ENCODE assay signal across 32 cellular contexts in the genomic region with DNA sequence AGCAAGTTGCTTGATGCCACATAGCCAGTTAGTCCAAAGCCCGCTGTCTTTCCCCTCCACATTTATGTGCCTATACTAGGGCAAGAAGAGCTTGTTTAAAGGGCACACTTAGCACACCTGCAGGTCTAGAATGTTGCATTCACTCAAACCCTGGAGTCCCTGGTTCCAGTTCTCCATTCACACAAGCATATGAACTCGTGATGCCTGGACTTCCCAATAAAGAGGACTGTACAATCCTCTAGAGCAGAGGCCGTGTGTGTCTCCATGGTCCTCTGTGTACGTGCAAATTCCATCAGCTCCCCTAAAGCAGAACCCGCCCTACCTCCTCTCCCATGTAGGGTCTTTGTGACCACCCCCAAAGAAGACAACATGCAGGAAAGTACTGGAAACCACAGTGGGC.
"Had no signal": no experiment of that assay in that cellular context is flagged by ENCODE, and none has a peak within 500 bp of the region (broad histone marks: within the 10 kb centered on the region; RNA-seq: fewer than 3 reads in every experiment).

No MANE protein-coding gene starts in this region.

- H3K9me3 Mint-ChIP-seq: activated CD4-positive, alpha-beta memory T cell treated with anti-CD3 and anti-CD28 coated beads for 36 hours; activated CD4-positive, alpha-beta T cell treated with anti-CD3 and anti-CD28 coated beads, Interleukin-2, amount 10 ng/mL, durations not matched to agents 24 days and 14 days; activated naive CD4-positive, alpha-beta T cell treated with anti-CD3 and anti-CD28 coated beads for 36 hours; activated naive CD4-positive, alpha-beta T cell treated with anti-CD3 and anti-CD28 coated beads, Interleukin-2, amount 50 U/mL, for 24 hours; activated naive CD8-positive, alpha-beta T cell treated with anti-CD3 and anti-CD28 coated beads for 36 hours; activated naive CD8-positive, alpha-beta T cell treated with anti-CD3 and anti-CD28 coated beads, Interleukin-2, amount 50 U/mL, for 24 hours; activated T-helper 1 cell treated with anti-CD3 and anti-CD28 coated beads, Interleukin-12 subunit alpha, Interleukin-12 subunit beta, Interleukin-2, Interleukin-4 antibody, amounts not matched to agents 30 ng/mL and 10 ng/mL and 1 ng/mL, durations not matched to agents 14 hours and 24 hours and 36 hours; activated T-helper 2 cell treated with anti-CD3 and anti-CD28 coated beads, Interferon-gamma antibody, Interleukin-2, Interleukin-4, amounts not matched to agents 10 μg/mL and 5 μg/mL and 100 μg/mL, durations not matched to agents 14 hours and 24 hours and 36 hours; T-helper 2 cell treated with Interferon-gamma antibody and Interleukin-4, amounts not matched to agents 5 μg/mL and 100 μg/mL, for 36 hours had no signal

- DNase-seq: activated CD4-positive, alpha-beta memory T cell treated with anti-CD3 and anti-CD28 coated beads for 36 hours; activated CD4-positive, alpha-beta T cell treated with anti-CD3 and anti-CD28 coated beads for 36 hours; activated CD4-positive, alpha-beta T cell treated with anti-CD3 and anti-CD28 coated beads, Interleukin-2, amount 10 ng/mL, durations not matched to agents 24 days and 14 days; activated CD4-positive, CD25-positive, alpha-beta regulatory T cell; activated CD4-positive, CD25-positive, alpha-beta regulatory T cell treated with anti-CD3 and anti-CD28 coated beads, Interleukin-2, amount 50 U/mL, for 72 hours; activated CD8-positive, alpha-beta memory T cell treated with anti-CD3 and anti-CD28 coated beads, Interleukin-2, amount 10 ng/mL, durations not matched to agents 7 days and 5 days; activated CD8-positive, alpha-beta memory T cell treated with anti-CD3 and anti-CD28 coated beads, Interleukin-2, amount 50 U/mL, for 4 hours; activated CD8-positive, alpha-beta T cell treated with anti-CD3 and anti-CD28 coated beads, Interleukin-2, amount 10 ng/mL, durations not matched to agents 7 days and 5 days; activated effector memory CD4-positive, alpha-beta T cell treated with anti-CD3 and anti-CD28 coated beads, Interleukin-2, amount 50 U/mL, for 16 hours; activated naive CD4-positive, alpha-beta T cell treated with anti-CD3 and anti-CD28 coated beads for 36 hours; activated naive CD8-positive, alpha-beta T cell treated with anti-CD3 and anti-CD28 coated beads for 36 hours; activated naive CD8-positive, alpha-beta T cell treated with anti-CD3 and anti-CD28 coated beads, Interleukin-2, amount 50 U/mL, for 24 hours; activated T-cell treated with anti-CD3 and anti-CD28 coated beads, Interleukin-2, amount 50 U/mL, for 1 hour; activated T-cell treated with anti-CD3 and anti-CD28 coated beads, Interleukin-2, amount 50 U/mL, for 48 hours; adrenal gland; aorta; body of pancreas; cortex of kidney; dermis blood vessel endothelial cell; effector CD8-positive, alpha-beta T cell; foreskin keratinocyte; heart right ventricle; T-helper 1 cell; T-helper 17 cell; T1000; WERI-Rb-1 had no signal

- H3K4me3 ChIP-seq: adrenal gland, body of pancreas, gastroesophageal sphincter, heart right ventricle had no signal

- H3K36me3 Mint-ChIP-seq: activated CD4-positive, alpha-beta memory T cell treated with anti-CD3 and anti-CD28 coated beads for 36 hours; activated CD8-positive, alpha-beta memory T cell treated with anti-CD3 and anti-CD28 coated beads, Interleukin-2, amount 10 ng/mL, durations not matched to agents 7 days and 5 days; activated naive CD8-positive, alpha-beta T cell treated with anti-CD3 and anti-CD28 coated beads for 36 hours had no signal

- H3K36me3 ChIP-seq: adrenal gland, gastroesophageal sphincter, heart right ventricle, WERI-Rb-1 had no signal

- H3K27me3 ChIP-seq: adrenal gland, body of pancreas, foreskin keratinocyte, gastroesophageal sphincter had no signal

- H3K9me3 ChIP-seq: adrenal gland, body of pancreas, gastroesophageal sphincter, heart right ventricle had no signal

- ATAC-seq: activated naive CD8-positive, alpha-beta T cell treated with anti-CD3 and anti-CD28 coated beads, Interleukin-2, amount 50 U/mL, for 24 hours; esophagus mucosa; T-helper 17 cell had no signal

- H3K27ac ChIP-seq: adrenal gland, body of pancreas, gastroesophageal sphincter, WERI-Rb-1 had no signal

- H3K4me3 Mint-ChIP-seq: activated CD4-positive, alpha-beta memory T cell treated with anti-CD3 and anti-CD28 coated beads for 36 hours; activated CD4-positive, alpha-beta T cell treated with anti-CD3 and anti-CD28 coated beads for 36 hours; activated CD4-positive, alpha-beta T cell treated with anti-CD3 and anti-CD28 coated beads, Interleukin-2, amount 10 ng/mL, durations not matched to agents 24 days and 14 days; activated CD8-positive, alpha-beta memory T cell treated with anti-CD3 and anti-CD28 coated beads, Interleukin-2, amount 10 ng/mL, durations not matched to agents 7 days and 5 days; activated CD8-positive, alpha-beta T cell treated with anti-CD3 and anti-CD28 coated beads, Interleukin-2, amount 10 ng/mL, durations not matched to agents 7 days and 5 days; activated naive CD4-positive, alpha-beta T cell treated with anti-CD3 and anti-CD28 coated beads for 36 hours; activated naive CD4-positive, alpha-beta T cell treated with anti-CD3 and anti-CD28 coated beads, Interleukin-2, amount 50 U/mL, for 24 hours; activated naive CD8-positive, alpha-beta T cell treated with anti-CD3 and anti-CD28 coated beads for 36 hours; activated naive CD8-positive, alpha-beta T cell treated with anti-CD3 and anti-CD28 coated beads, Interleukin-2, amount 50 U/mL, for 24 hours; T-helper 17 cell; T-helper 2 cell treated with Interferon-gamma antibody and Interleukin-4, amounts not matched to agents 5 μg/mL and 100 μg/mL, for 36 hours had no signal

- H3K27ac Mint-ChIP-seq: activated CD4-positive, alpha-beta memory T cell treated with anti-CD3 and anti-CD28 coated beads for 36 hours; activated CD4-positive, alpha-beta T cell treated with anti-CD3 and anti-CD28 coated beads for 36 hours; activated CD4-positive, alpha-beta T cell treated with anti-CD3 and anti-CD28 coated beads, Interleukin-2, amount 10 ng/mL, durations not matched to agents 24 days and 14 days; activated CD8-positive, alpha-beta memory T cell treated with anti-CD3 and anti-CD28 coated beads, Interleukin-2, amount 10 ng/mL, durations not matched to agents 7 days and 5 days; activated CD8-positive, alpha-beta T cell treated with anti-CD3 and anti-CD28 coated beads, Interleukin-2, amount 10 ng/mL, durations not matched to agents 7 days and 5 days; activated naive CD4-positive, alpha-beta T cell treated with anti-CD3 and anti-CD28 coated beads for 36 hours; activated naive CD4-positive, alpha-beta T cell treated with anti-CD3 and anti-CD28 coated beads, Interleukin-2, amount 50 U/mL, for 24 hours; activated naive CD8-positive, alpha-beta T cell treated with anti-CD3 and anti-CD28 coated beads for 36 hours; activated naive CD8-positive, alpha-beta T cell treated with anti-CD3 and anti-CD28 coated beads, Interleukin-2, amount 50 U/mL, for 24 hours; activated T-helper 1 cell treated with anti-CD3 and anti-CD28 coated beads, Interleukin-12 subunit alpha, Interleukin-12 subunit beta, Interleukin-2, Interleukin-4 antibody, amounts not matched to agents 30 ng/mL and 10 ng/mL and 1 ng/mL, durations not matched to agents 14 hours and 24 hours and 36 hours; activated T-helper 2 cell treated with anti-CD3 and anti-CD28 coated beads, Interferon-gamma antibody, Interleukin-2, Interleukin-4, amounts not matched to agents 10 μg/mL and 5 μg/mL and 100 μg/mL, durations not matched to agents 14 hours and 24 hours and 36 hours; T-helper 17 cell; T-helper 2 cell treated with Interferon-gamma antibody and Interleukin-4, amounts not matched to agents 5 μg/mL and 100 μg/mL, for 36 hours had no signal
